7 cellular contexts compared by ENCODE assay signal in the genomic region with DNA sequence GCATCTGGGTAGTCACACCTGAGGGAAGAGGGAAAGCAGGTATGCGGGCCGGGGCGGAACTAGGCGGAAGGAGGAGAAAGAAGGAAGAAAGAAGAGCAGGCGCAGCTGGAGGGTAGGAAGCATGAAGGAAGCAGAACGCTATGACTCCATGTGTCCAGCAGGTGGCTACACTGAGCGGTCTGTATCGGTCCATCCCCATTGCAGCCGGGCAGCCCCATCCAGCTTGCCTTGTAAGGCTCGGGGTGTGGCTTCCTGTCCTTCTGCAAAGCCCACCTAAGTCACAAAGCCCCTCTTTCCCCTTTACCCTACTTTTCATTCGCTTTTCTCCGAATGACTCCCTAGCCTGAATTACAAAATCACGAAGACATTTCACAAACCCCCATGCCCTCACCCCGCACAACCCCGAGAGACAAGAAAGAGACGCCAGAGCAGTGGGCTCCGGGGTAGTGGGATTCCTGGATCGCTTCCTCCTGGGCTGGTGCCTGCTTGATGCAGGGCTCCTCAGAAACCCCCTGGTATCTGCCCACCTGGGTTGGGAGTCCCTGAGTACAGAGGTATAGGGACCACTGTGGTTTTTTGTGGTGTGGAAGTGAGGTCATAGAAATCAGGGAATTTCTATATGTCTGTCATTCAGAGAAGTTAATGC. TPM values are rescaled to one million over a fixed set of nuclear protein-coding genes. Genes with fewer than 3 reads are reported as not detected.
DNase-seq lines count a peak whose midpoint lies in the region; ATAC-seq, FAIRE-seq and TF ChIP-seq lines count a peak whose summit lies in the region.

No MANE protein-coding gene starts in this region.

- peak; percentile 98 for TF ChIP-seq CTCF in GM12865 (IDR thresholded peaks at IDR 0.05; ENCODE audit: insufficient read depth, low read depth, low read length, missing control alignments)
- peak; percentile 93 for TF ChIP-seq CTCF in VCaP (conservative IDR thresholded peaks at IDR 0.05)
- peak; percentile 84 to 88 for TF ChIP-seq CTCF in mammary epithelial cell (conservative IDR thresholded peaks at IDR 0.05 in 1 of 2, IDR thresholded peaks at IDR 0.05 in 1 of 2; ENCODE audit: extremely low read depth in 1 of 2, insufficient read depth in 1 of 2, low read depth in 1 of 2, low read length in 2 of 2)
- peak; percentile 77 for TF ChIP-seq CTCF in kidney (IDR thresholded peaks at IDR 0.05; ENCODE audit: borderline replicate concordance, extremely low read depth, insufficient read depth)

- H3K9me3 ChIP-seq in mammary epithelial cell (replicated peaks; ENCODE audit: insufficient read depth, low read length) = no peaks in the 10 kb centered on the region
- no peaks in the 10 kb centered on the region for H3K9me3 ChIP-seq in kidney (ENCODE audit: control insufficient read depth in 1 of 2, low read length in 2 of 2)

- H3K36me3 ChIP-seq in mammary epithelial cell (ENCODE audit: insufficient read depth, low read length) (no peaks in the 10 kb centered on the region), kidney (ENCODE audit: control insufficient read depth in 1 of 2, insufficient read depth in 2 of 2, low read length in 2 of 2) (no peaks in the 10 kb centered on the region)

- CTCF ChIA-PET in mammary epithelial cell (lab: Charles Lee; ENCODE audit: low non-redundant PET) = interaction anchor here (1.0 to 1.2 kb wide), 2 partner anchors 10 to 103 kb away, joined by 7 read pairs; no protein-coding TSS in a partner anchor

- no peak overlapping the region for H3K9ac ChIP-seq in mammary epithelial cell (ENCODE audit: insufficient read depth, low read length)
- H3K9ac ChIP-seq in kidney (ENCODE audit: low read length in 2 of 2) = no peak overlapping the region

- H3K4me1 ChIP-seq in mammary epithelial cell (ENCODE audit: insufficient read depth, low read length) (no peaks in the 10 kb centered on the region), kidney (ENCODE audit: control insufficient read depth in 1 of 2, insufficient read depth in 1 of 2, low read depth in 1 of 2, low read length in 2 of 2) (peaks cover 0 to 2% of the 10 kb centered on the region in 2 donors)

- DNase-seq in GM12865 (ENCODE audit: low read depth) (peak; percentile 84), NCI-H1930 (lab: John Stamatoyannopoulos, UW) (peak; percentile 19 to 33), mammary epithelial cell (peak; percentile 40), kidney (no peak)
- peak; percentile 68 to 69 for DNase-seq in stimulated activated CD4-positive, alpha-beta T cell treated with anti-CD3 and anti-CD28 coated beads, Interleukin-2, amount 100 ng/mL, for 24 hours

- H3K27me3 ChIP-seq in mammary epithelial cell (ENCODE audit: insufficient read depth, low read length) = peaks cover 4% of the 10 kb centered on the region

- peak; percentile 73 for ATAC-seq in HG02588 (IDR thresholded peaks at IDR 0.05; ENCODE audit: unreplicated experiment)

- H3K4me3 ChIP-seq in GM12865 (ENCODE audit: low read depth, low read length) = peak overlapping the region; percentile 25; the same call in 1 of the 2 replicates
- H3K4me3 ChIP-seq in mammary epithelial cell (replicated peaks in 1 of 3; ENCODE audit: insufficient read depth in 1 of 3, low read depth in 2 of 3, low read length in 3 of 3) = no peak overlapping the region
- H3K4me3 ChIP-seq in kidney (ENCODE audit: low read length in 2 of 2) = no peak overlapping the region

- in situ Hi-C loops in mammary epithelial cell (cut with MboI; ENCODE audit: low sequenced_read_pairs in 2 of 2) = no loop called here

- H2AFZ ChIP-seq in mammary epithelial cell (ENCODE audit: low read depth, low read length) = peak overlapping the region; percentile 10

- H3K4me2 ChIP-seq in mammary epithelial cell (ENCODE audit: insufficient read depth, low read depth, low read length) = no peak overlapping the region

- no peak for FAIRE-seq in kidney (lab: Jason Lieb, UNC)

- H4K20me1 ChIP-seq in mammary epithelial cell (ENCODE audit: insufficient read depth, low read length) = no peaks in the 10 kb centered on the region

- intact Hi-C loops in mammary epithelial cell (cut with micrococcal nuclease) = loop anchor here (1.0 to 2.0 kb wide), 3 partner anchors 104 to 493 kb away; a partner anchor contains a TSS
- intact Hi-C loops in kidney (cut with DNase I) = no loop called here

- H3K27ac ChIP-seq in VCaP (no peak overlapping the region), mammary epithelial cell (ENCODE audit: insufficient read depth, low read depth, low read length) (no peak overlapping the region), kidney (ENCODE audit: low read depth in 2 of 2, low read length in 2 of 2) (no peak overlapping the region)

- dilution Hi-C loops in mammary epithelial cell (cut with HindIII; ENCODE audit: low sequenced_read_pairs) = no loop called here

- H3K79me2 ChIP-seq in mammary epithelial cell (ENCODE audit: insufficient read depth, low read length) = no peaks in the 10 kb centered on the region

- 63% methylated on average over 11 of the region's 18 CpGs for WGBS in mammary epithelial cell (ENCODE audit: low coverage, missing lambda C conversion rate)

- no TSS peak for BruUV-seq in mammary epithelial cell (replicated peaks; lab: Mats Ljungman, UMichigan)

RNA-seq across cellular contexts. Expression of a gene that starts 39.9 kb away (rescaled TPM):
- total RNA-seq in mammary epithelial cell = 10 to 100 TPM in 1 of 2 donors, 1 to 10 TPM in 1; 9.2 to 15.5 TPM
- polyA plus RNA-seq in mammary epithelial cell = 14.4 TPM
- polyA minus RNA-seq in mammary epithelial cell = 14.1 TPM
- total RNA-seq in kidney = 14.1 TPM
- 11.7 TPM for polyA plus RNA-seq in kidney (ENCODE audit: insufficient read depth, low read depth, low replicate concordance)

RNA-seq across cellular contexts. Expression of a gene that starts 55.0 kb away (rescaled TPM):
- total RNA-seq in mammary epithelial cell (10 to 100 TPM; 35.7 to 67.9 TPM), kidney (40.2 TPM)
- polyA plus RNA-seq in mammary epithelial cell (57.6 TPM), kidney (ENCODE audit: insufficient read depth, low read depth, low replicate concordance) (30.0 TPM)
- polyA minus RNA-seq in mammary epithelial cell = 43.6 TPM

RNA-seq across cellular contexts. Expression of a gene that starts 58.8 kb away (rescaled TPM):
- not detected for total RNA-seq in mammary epithelial cell
- polyA plus RNA-seq in mammary epithelial cell = not detected
- polyA minus RNA-seq in mammary epithelial cell = not detected
- total RNA-seq in kidney = not detected
- polyA plus RNA-seq in kidney (ENCODE audit: insufficient read depth, low read depth, low replicate concordance) = not detected
